ENCODE assay signal across 1 cellular context in genomic region chr2:226835796-226836547, GRCh38.
A peak's percentile ranks its signal among the peaks of the same experiment; 100 is the strongest.
TF ChIP-seq lines count a peak whose summit lies in the region.

Gene RHBDD1, plus strand, starts transcription at chr2:226836054. Its CDS starts 28,640 bp downstream, at chr2:226864694.

TF ChIP-seq in HepG2, 621 proteins besides CTCF, POLR2A, EP300 and RAD21 (continued from another document and continues in another):
- TF ChIP-seq DZIP1 (CRISPR knock-in tag; IDR thresholded peaks at IDR 0.05) (peak; percentile 92; the same call in 1 of the 2 replicates), ZNF451 (CRISPR knock-in tag; IDR thresholded peaks at IDR 0.05) (peak; percentile 74; the same call in 1 of the 2 replicates), ZNF383 (CRISPR knock-in tag; IDR thresholded peaks at IDR 0.05; ENCODE audit: borderline replicate concordance) (no peak), GLI4 (CRISPR knock-in tag; IDR thresholded peaks at IDR 0.05; ENCODE audit: borderline replicate concordance) (peak; percentile 73; the same call in 1 of the 2 replicates), U2AF1 (optimal IDR thresholded peaks at IDR 0.05; ENCODE audit: low read depth, low read length) (no peak), HDAC2 (CRISPR knock-in tag; IDR thresholded peaks at IDR 0.05) (peak; percentile 41; the same call in 1 of the 2 replicates), DR1 (CRISPR knock-in tag; IDR thresholded peaks at IDR 0.05) (peak; percentile 77; the same call in 1 of the 2 replicates), KLF12 (CRISPR knock-in tag; IDR thresholded peaks at IDR 0.05; ENCODE audit: borderline replicate concordance) (no peak), ZNF530 (CRISPR knock-in tag; IDR thresholded peaks at IDR 0.05; ENCODE audit: low read depth) (no peak), MED13 (CRISPR knock-in tag; IDR thresholded peaks at IDR 0.05) (no peak), DRAP1 (CRISPR knock-in tag; IDR thresholded peaks at IDR 0.05) (0 out of 2 replicates have a peak, but pooled peaks have one; percentile 26), TIGD3 (CRISPR knock-in tag; IDR thresholded peaks at IDR 0.05; ENCODE audit: borderline replicate concordance) (no peak), GFI1 (CRISPR knock-in tag; IDR thresholded peaks at IDR 0.05; ENCODE audit: borderline replicate concordance) (no peak), ZNF234 (CRISPR knock-in tag; conservative IDR thresholded peaks at IDR 0.05) (no peak; the same call in 1 of the 2 replicates), ARHGAP35 (CRISPR knock-in tag; IDR thresholded peaks at IDR 0.05; ENCODE audit: borderline replicate concordance) (peak; percentile 18; the same call in 1 of the 2 replicates), ZNF333 (CRISPR knock-in tag; IDR thresholded peaks at IDR 0.05; ENCODE audit: borderline replicate concordance) (peak; percentile 39; the same call in 1 of the 2 replicates), ZNF10 (CRISPR knock-in tag; IDR thresholded peaks at IDR 0.05; ENCODE audit: borderline replicate concordance, low read depth) (no peak), CCAR2 (optimal IDR thresholded peaks at IDR 0.05; ENCODE audit: low read depth, low read length) (no peak), LBX2 (CRISPR knock-in tag; IDR thresholded peaks at IDR 0.05; ENCODE audit: borderline replicate concordance) (peak; percentile 94; the same call in 1 of the 2 replicates), DNMT3B (CRISPR knock-in tag; conservative IDR thresholded peaks at IDR 0.05) (0 out of 2 replicates have a peak, but pooled peaks have one; percentile 90), ZBTB25 (CRISPR knock-in tag; IDR thresholded peaks at IDR 0.05) (peak; percentile 36; the same call in 1 of the 2 replicates), ZNF564 (CRISPR knock-in tag; IDR thresholded peaks at IDR 0.05) (0 out of 2 replicates have a peak, but pooled peaks have one; percentile 56), HCFC1 (IDR thresholded peaks at IDR 0.05; ENCODE audit: low read depth, low read length) (0 out of 2 replicates have a peak, but pooled peaks have one; percentile 26), AKNA (CRISPR knock-in tag; IDR thresholded peaks at IDR 0.05; ENCODE audit: borderline replicate concordance) (no peak), ZSCAN21 (CRISPR knock-in tag; IDR thresholded peaks at IDR 0.05; ENCODE audit: borderline replicate concordance) (peak; percentile 78; the same call in 1 of the 2 replicates), HNRNPK (IDR thresholded peaks at IDR 0.05; ENCODE audit: low read depth, low read length, poor library complexity, severe bottlenecking) (peak; percentile 76), ARNT (IDR thresholded peaks at IDR 0.05) (no peak), ZNF713 (CRISPR knock-in tag; IDR thresholded peaks at IDR 0.05) (no peak), NR0B2 (CRISPR knock-in tag; IDR thresholded peaks at IDR 0.05) (peak; percentile 84)
- TF ChIP-seq, protein P1, sequence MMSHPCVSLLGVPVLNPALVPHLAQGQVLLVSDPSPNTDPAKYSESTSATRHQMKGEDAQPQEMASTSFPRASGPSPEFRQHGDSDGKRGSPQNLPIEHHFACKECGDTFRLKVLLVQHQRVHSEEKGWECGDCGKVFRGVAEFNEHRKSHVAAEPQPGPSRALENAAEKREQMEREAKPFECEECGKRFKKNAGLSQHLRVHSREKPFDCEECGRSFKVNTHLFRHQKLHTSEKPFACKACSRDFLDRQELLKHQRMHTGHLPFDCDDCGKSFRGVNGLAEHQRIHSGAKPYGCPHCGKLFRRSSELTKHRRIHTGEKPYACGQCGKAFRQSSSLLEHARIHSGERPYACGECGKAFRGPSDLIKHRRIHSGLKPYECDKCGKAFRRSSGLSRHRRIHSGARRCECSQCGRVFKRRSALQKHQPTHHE (CRISPR knock-in tag; IDR thresholded peaks at IDR 0.05; ENCODE audit: borderline replicate concordance): no peak; the same call in 1 of the 2 replicates
- TF ChIP-seq, protein P2, sequence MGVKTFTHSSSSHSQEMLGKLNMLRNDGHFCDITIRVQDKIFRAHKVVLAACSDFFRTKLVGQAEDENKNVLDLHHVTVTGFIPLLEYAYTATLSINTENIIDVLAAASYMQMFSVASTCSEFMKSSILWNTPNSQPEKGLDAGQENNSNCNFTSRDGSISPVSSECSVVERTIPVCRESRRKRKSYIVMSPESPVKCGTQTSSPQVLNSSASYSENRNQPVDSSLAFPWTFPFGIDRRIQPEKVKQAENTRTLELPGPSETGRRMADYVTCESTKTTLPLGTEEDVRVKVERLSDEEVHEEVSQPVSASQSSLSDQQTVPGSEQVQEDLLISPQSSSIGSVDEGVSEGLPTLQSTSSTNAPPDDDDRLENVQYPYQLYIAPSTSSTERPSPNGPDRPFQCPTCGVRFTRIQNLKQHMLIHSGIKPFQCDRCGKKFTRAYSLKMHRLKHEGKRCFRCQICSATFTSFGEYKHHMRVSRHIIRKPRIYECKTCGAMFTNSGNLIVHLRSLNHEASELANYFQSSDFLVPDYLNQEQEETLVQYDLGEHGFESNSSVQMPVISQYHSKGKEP (CRISPR knock-in tag; IDR thresholded peaks at IDR 0.05): no peak
- TF ChIP-seq, protein P3, sequence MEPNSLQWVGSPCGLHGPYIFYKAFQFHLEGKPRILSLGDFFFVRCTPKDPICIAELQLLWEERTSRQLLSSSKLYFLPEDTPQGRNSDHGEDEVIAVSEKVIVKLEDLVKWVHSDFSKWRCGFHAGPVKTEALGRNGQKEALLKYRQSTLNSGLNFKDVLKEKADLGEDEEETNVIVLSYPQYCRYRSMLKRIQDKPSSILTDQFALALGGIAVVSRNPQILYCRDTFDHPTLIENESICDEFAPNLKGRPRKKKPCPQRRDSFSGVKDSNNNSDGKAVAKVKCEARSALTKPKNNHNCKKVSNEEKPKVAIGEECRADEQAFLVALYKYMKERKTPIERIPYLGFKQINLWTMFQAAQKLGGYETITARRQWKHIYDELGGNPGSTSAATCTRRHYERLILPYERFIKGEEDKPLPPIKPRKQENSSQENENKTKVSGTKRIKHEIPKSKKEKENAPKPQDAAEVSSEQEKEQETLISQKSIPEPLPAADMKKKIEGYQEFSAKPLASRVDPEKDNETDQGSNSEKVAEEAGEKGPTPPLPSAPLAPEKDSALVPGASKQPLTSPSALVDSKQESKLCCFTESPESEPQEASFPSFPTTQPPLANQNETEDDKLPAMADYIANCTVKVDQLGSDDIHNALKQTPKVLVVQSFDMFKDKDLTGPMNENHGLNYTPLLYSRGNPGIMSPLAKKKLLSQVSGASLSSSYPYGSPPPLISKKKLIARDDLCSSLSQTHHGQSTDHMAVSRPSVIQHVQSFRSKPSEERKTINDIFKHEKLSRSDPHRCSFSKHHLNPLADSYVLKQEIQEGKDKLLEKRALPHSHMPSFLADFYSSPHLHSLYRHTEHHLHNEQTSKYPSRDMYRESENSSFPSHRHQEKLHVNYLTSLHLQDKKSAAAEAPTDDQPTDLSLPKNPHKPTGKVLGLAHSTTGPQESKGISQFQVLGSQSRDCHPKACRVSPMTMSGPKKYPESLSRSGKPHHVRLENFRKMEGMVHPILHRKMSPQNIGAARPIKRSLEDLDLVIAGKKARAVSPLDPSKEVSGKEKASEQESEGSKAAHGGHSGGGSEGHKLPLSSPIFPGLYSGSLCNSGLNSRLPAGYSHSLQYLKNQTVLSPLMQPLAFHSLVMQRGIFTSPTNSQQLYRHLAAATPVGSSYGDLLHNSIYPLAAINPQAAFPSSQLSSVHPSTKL (CRISPR knock-in tag; IDR thresholded peaks at IDR 0.05): peak; percentile 44; the same call in 1 of the 2 replicates
- TF ChIP-seq, protein P4, sequence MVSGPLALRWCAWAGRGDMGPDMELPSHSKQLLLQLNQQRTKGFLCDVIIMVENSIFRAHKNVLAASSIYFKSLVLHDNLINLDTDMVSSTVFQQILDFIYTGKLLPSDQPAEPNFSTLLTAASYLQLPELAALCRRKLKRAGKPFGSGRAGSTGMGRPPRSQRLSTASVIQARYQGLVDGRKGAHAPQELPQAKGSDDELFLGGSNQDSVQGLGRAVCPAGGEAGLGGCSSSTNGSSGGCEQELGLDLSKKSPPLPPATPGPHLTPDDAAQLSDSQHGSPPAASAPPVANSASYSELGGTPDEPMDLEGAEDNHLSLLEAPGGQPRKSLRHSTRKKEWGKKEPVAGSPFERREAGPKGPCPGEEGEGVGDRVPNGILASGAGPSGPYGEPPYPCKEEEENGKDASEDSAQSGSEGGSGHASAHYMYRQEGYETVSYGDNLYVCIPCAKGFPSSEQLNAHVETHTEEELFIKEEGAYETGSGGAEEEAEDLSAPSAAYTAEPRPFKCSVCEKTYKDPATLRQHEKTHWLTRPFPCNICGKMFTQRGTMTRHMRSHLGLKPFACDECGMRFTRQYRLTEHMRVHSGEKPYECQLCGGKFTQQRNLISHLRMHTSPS (CRISPR knock-in tag; IDR thresholded peaks at IDR 0.05; ENCODE audit: low read depth): no peak
